ENCODE assay signal across 8 cellular contexts in the genomic region with DNA sequence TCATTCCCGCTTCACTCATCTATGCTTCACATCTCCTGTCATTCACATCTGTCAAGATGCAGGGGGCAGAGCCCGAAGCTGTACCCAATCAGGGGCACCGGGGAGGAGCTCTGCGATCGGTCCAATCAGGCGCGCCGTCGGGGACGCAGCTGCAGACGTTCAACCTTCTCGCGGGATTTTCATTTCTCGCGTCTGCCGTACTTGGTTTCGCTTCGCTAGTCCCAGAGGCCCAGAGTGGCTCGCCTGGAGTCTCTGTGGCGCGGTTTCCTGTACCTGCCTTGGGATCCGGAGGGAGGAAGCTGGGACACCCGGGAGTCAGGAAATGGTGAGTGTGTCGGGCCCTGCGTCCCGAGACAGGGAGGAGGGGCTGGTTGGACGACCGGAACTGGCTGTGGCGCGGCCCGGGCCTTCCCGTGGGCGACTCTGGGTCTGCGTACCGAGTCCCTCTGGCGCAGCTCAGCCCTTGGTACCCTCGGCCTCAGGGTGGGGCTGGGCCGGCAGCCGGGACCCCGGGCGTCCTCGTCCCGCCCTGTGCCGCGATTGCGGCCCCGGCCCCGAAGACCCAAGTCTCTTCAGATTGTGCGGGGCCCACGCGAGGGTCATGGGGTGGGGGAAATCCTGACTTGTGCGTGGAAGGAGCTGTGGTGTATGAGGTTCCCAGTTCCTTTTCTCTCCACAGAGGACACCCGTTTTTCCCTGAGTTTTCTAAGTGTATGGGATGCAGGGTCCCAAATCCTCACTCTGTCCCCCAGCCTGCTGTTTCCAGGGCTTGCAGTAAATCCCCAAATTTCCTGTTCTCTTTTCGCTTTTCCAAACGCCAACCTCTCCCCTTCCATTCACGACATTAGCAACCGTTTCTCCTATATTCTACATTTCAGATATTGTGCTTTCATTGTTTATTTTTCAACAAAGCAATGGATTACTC. TPM values are rescaled to one million over a fixed set of nuclear protein-coding genes. Genes with fewer than 3 reads are reported as not detected.
DNase-seq lines count a peak whose midpoint lies in the region; ATAC-seq and TF ChIP-seq lines count a peak whose summit lies in the region.

ZNF136 (plus strand) TSS at position 215 of the 925 bp plus-strand sequence; CDS start at position 323, 108 bp downstream.

- no peaks in the 10 kb centered on the region for H3K9me2 ChIP-seq in Loucy (replicated peaks; ENCODE audit: low read depth, low read length)

- peak; percentile 97 for ATAC-seq in RWPE2 (ENCODE audit: low read depth)

- H3K4me1 Mint-ChIP-seq in nephron progenitor cell = peaks cover 26% of the 10 kb centered on the region
- peaks cover 47% of the 10 kb centered on the region for H3K4me1 Mint-ChIP-seq in stimulated activated naive CD8-positive, alpha-beta T cell treated with anti-CD3 and anti-CD28 coated beads, Interleukin-15, Interleukin-2, amounts not matched to agents 100 ng/mL and 50 ng/mL, for 24 hours (ENCODE audit: low read depth)

- H3K36me3 ChIP-seq in H7 (replicated peaks; ENCODE audit: control insufficient read depth, insufficient read depth, low read length) (no peaks in the 10 kb centered on the region), Loucy (ENCODE audit: insufficient read depth, low read length) (no peaks in the 10 kb centered on the region), RWPE2 (ENCODE audit: low read depth) (peaks cover 13% of the 10 kb centered on the region)

- H3K9me3 ChIP-seq in Loucy (ENCODE audit: insufficient read depth, low read depth, low read length) (no peaks in the 10 kb centered on the region), RWPE2 (ENCODE audit: severe bottlenecking) (no peaks in the 10 kb centered on the region)

- H3K9ac ChIP-seq in Loucy (ENCODE audit: low read depth, low read length, poor library complexity, severe bottlenecking) = peak within 1 kb of the TSS; percentile 93

- H2AFZ ChIP-seq in Loucy (ENCODE audit: low read length) = peak within 1 kb of the TSS; percentile 97

- no peaks in the 10 kb centered on the region for H3K27me3 ChIP-seq in H7 (ENCODE audit: control insufficient read depth, insufficient read depth, low read length)
- peaks cover 4% of the 10 kb centered on the region for H3K27me3 ChIP-seq in Loucy (ENCODE audit: insufficient read depth, low read length, poor library complexity, severe bottlenecking)
- no peaks in the 10 kb centered on the region for H3K27me3 ChIP-seq in RWPE2 (ENCODE audit: insufficient read depth, poor library complexity, severe bottlenecking)

- peaks cover 35% of the 10 kb centered on the region for H3K36me3 Mint-ChIP-seq in nephron progenitor cell (ENCODE audit: low read depth)
- peaks cover 16% of the 10 kb centered on the region for H3K36me3 Mint-ChIP-seq in stimulated activated naive CD8-positive, alpha-beta T cell treated with anti-CD3 and anti-CD28 coated beads, Interleukin-15, Interleukin-2, amounts not matched to agents 100 ng/mL and 50 ng/mL, for 24 hours (ENCODE audit: low read depth)

- H3K79me2 ChIP-seq in Loucy (ENCODE audit: insufficient read depth, low read length) = peaks cover 52% of the 10 kb centered on the region

- H3K4me1 ChIP-seq in Loucy (ENCODE audit: insufficient read depth, low read length, poor library complexity, severe bottlenecking) = peaks cover 35% of the 10 kb centered on the region
- H3K4me1 ChIP-seq in RWPE2 (ENCODE audit: insufficient read depth, poor library complexity, severe bottlenecking) = no peaks in the 10 kb centered on the region

- H4K20me1 ChIP-seq in Loucy (ENCODE audit: insufficient read depth, low read length, poor library complexity, severe bottlenecking) = peaks cover 32% of the 10 kb centered on the region

- H3K27ac ChIP-seq in RWPE2 (ENCODE audit: poor library complexity, severe bottlenecking) = peak within 1 kb of the TSS; percentile 78

- H3K9me3 Mint-ChIP-seq in nephron progenitor cell = peaks cover 53% of the 10 kb centered on the region
- no peaks in the 10 kb centered on the region for H3K9me3 Mint-ChIP-seq in stimulated activated naive CD8-positive, alpha-beta T cell treated with anti-CD3 and anti-CD28 coated beads, Interleukin-15, Interleukin-2, amounts not matched to agents 100 ng/mL and 50 ng/mL, for 24 hours

- peak within 1 kb of the TSS; percentile 99 for H3K27ac Mint-ChIP-seq in nephron progenitor cell
- H3K27ac Mint-ChIP-seq in stimulated activated naive CD8-positive, alpha-beta T cell treated with anti-CD3 and anti-CD28 coated beads, Interleukin-15, Interleukin-2, amounts not matched to agents 100 ng/mL and 50 ng/mL, for 24 hours = peak within 1 kb of the TSS; percentile 99

- peak within 1 kb of the TSS; percentile 84 for H3K4me2 ChIP-seq in Loucy (ENCODE audit: low read depth, low read length, poor library complexity, severe bottlenecking)

- peak; percentile 95 for DNase-seq in ELF-1 (ENCODE audit: low read depth, low spot score)
- peak; percentile 98 for DNase-seq in H7
- peak; percentile 96 for DNase-seq in RWPE2 (ENCODE audit: low spot score)
- DNase-seq in activated effector memory CD4-positive, alpha-beta T cell treated with Interleukin-2 at 50 U/mL for 16 hours = peak; percentile 85
- peak; percentile 95 for DNase-seq in fibroblast of the aortic adventitia (ENCODE audit: low read depth)
- peak; percentile 83 for DNase-seq in nephron progenitor cell

- peaks cover 16% of the 10 kb centered on the region for H3K27me3 Mint-ChIP-seq in nephron progenitor cell (ENCODE audit: low read depth, poor library complexity)
- H3K27me3 Mint-ChIP-seq in stimulated activated naive CD8-positive, alpha-beta T cell treated with anti-CD3 and anti-CD28 coated beads, Interleukin-15, Interleukin-2, amounts not matched to agents 100 ng/mL and 50 ng/mL, for 24 hours = no peaks in the 10 kb centered on the region

- no peaks in the 10 kb centered on the region for H3F3A ChIP-seq in Loucy (ENCODE audit: low read depth)

- H3K4me3 ChIP-seq in H7 (ENCODE audit: insufficient read depth, low read depth, low read length) (peak within 1 kb of the TSS; percentile 83), Loucy (ENCODE audit: low read length, poor library complexity, severe bottlenecking) (peak within 1 kb of the TSS; percentile 93), RWPE2 (ENCODE audit: severe bottlenecking) (peak within 1 kb of the TSS; percentile 85), fibroblast of the aortic adventitia (ENCODE audit: low read depth, low read length) (peak within 1 kb of the TSS; percentile 93)

- no peak for TF ChIP-seq CTCF in Loucy (conservative IDR thresholded peaks at IDR 0.05; ENCODE audit: low read length)
- no peak for TF ChIP-seq CTCF in RWPE2 (IDR thresholded peaks at IDR 0.05; ENCODE audit: poor library complexity, severe bottlenecking)
- TF ChIP-seq CTCF in fibroblast of the aortic adventitia (IDR thresholded peaks at IDR 0.05; ENCODE audit: insufficient read depth, low read length) = no peak
- TF ChIP-seq CTCF in nephron progenitor cell (IDR thresholded peaks at IDR 0.05) = no peak

- H3K4me3 Mint-ChIP-seq in nephron progenitor cell = peak within 1 kb of the TSS; percentile 96
- H3K4me3 Mint-ChIP-seq in stimulated activated naive CD8-positive, alpha-beta T cell treated with anti-CD3 and anti-CD28 coated beads, Interleukin-15, Interleukin-2, amounts not matched to agents 100 ng/mL and 50 ng/mL, for 24 hours = peak within 1 kb of the TSS; percentile 99

RNA-seq across cellular contexts. Expression of gene ZNF136, which starts in this region (rescaled TPM):
- total RNA-seq in H7 (2014; rRNA removed; shearing (Covaris generic)) = 1.5 and 3.8 TPM in 2 replicates
- total RNA-seq in fibroblast of the aortic adventitia (ENCODE audit: low replicate concordance) = 5.5 and 8.4 TPM in 2 replicates

Comparison
In these comparisons a context has a peak if more than half of its experiments do, and no peak if none do; other contexts are left out.
1. Peak in every context shown above with its lines: DNase-seq, ATAC-seq, H3K4me3 ChIP-seq and H3K27ac ChIP-seq.